8 cellular contexts compared by ENCODE assay signal in the genomic region with DNA sequence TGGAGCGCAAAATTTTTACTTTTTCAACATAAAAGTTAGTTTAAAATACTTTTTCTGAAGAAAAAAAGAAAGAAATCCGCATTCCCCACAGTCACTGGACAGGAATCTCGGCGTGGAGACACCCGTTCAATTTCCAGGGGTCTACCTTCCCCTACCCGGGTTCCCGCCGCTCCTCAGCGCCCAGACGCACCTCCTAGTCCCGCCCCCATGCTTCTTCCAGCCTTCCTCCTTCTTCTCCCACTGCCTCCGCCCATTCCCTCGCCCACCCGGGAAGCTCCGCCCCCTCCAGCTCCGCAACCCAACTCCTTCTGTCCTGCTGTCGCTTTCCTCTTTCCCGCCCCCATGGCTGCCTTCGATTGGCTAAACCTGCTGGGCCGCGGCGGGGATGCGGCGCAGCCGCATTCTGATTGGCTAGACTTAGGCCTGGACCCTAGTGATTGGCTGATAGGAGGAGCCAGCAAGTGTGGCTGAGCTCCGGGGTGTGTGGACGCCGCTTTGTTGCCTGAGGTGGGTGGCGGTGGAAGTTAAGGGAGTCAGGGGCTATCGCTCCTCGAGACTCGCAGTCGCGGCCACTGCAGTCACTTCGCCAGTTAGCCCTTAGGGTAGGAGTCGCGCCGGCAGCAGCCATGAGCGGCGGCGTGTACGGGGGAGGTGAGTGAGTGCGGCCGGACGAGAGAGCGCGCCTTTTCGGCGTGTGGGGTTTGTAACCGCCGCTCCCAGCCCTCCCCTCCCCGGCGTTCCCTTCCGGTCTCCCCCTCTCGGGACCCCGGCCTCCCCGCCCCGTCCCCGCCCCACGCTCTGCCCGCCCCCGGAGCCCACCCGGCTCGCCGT. TPM values are rescaled to one million over a fixed set of nuclear protein-coding genes. Genes with fewer than 3 reads are reported as not detected.
DNase-seq lines count a peak whose midpoint lies in the region; ATAC-seq, FAIRE-seq and TF ChIP-seq lines count a peak whose summit lies in the region.

Gene ACTL6A, plus strand, starts transcription at position 460 of the 831 bp plus-strand sequence. Its CDS starts 167 bp downstream, at position 627.

- ATAC-seq in GM18499 (IDR thresholded peaks at IDR 0.05; ENCODE audit: insufficient read depth, unreplicated experiment) (peak; percentile 90), HG02943 (IDR thresholded peaks at IDR 0.05; ENCODE audit: low read depth, unreplicated experiment) (peak; percentile 95), psoas muscle (peak; percentile 98 to 99 (median 99))

- peak; percentile 97 for DNase-seq in NCI-H187 treated with DMSO at 0.1 percent for 48 hours (lab: John Stamatoyannopoulos, UW)
- DNase-seq in anterior cingulate cortex (lab: John Stamatoyannopoulos, UW), result peak; percentile 95 to 100 (median 99)
- peak; percentile 100 for DNase-seq in right atrium auricular region (ENCODE audit: low spot score)
- peak; percentile 100 for DNase-seq in psoas muscle
- peak; percentile 99 for DNase-seq in urothelium cell line (ENCODE audit: low spot score)

- H3K9me3 ChIP-seq in right atrium auricular region, result no peaks in the 10 kb centered on the region
- H3K9me3 ChIP-seq in psoas muscle, result no peaks in the 10 kb centered on the region

- intact Hi-C loops in T-helper 2 cell treated with Interferon-gamma antibody and Interleukin-4, amounts not matched to agents 100 ng/mL and 5 ng/mL, for 36 hours (cut with micrococcal nuclease), result loop anchor here (1.0 to 5.0 kb wide), 11 partner anchors 42 to 1350 kb away; partner anchors contain the start of genes FXR1, MFN1, MRPL47 and NDUFB5
- intact Hi-C loops in psoas muscle (cut with DNase I), result loop anchor here in 1 of 2 donors (5.0 to 10.0 kb wide), 3 partner anchors 115 to 548 kb away; partner anchors contain the start of gene ZNF639

- WGBS in psoas muscle, 3 donors, result 1% methylated on average over 42 to 65 of the region's 65 CpGs

- peak; percentile 87 for FAIRE-seq in urothelium cell line (lab: Jason Lieb, UNC)

- H3K36me3 ChIP-seq in right atrium auricular region (no peaks in the 10 kb centered on the region), psoas muscle (ENCODE audit: insufficient read depth in 1 of 2, low read depth in 1 of 2) (no peaks in the 10 kb centered on the region)

- peak within 1 kb of the TSS; percentile 80 to 89 for H3K4me3 ChIP-seq in right atrium auricular region
- H3K4me3 ChIP-seq in psoas muscle, result peak within 1 kb of the TSS; percentile 97

- H3K4me1 ChIP-seq in right atrium auricular region, result peaks cover 0 to 16% of the 10 kb centered on the region in 2 donors
- H3K4me1 ChIP-seq in psoas muscle, result peaks cover 11% of the 10 kb centered on the region

- peak within 1 kb of the TSS; percentile 72 to 83 for H3K27ac ChIP-seq in right atrium auricular region
- peak within 1 kb of the TSS; percentile 88 for H3K27ac ChIP-seq in psoas muscle

- H3K27me3 ChIP-seq in right atrium auricular region, result no peaks in the 10 kb centered on the region
- no peaks in the 10 kb centered on the region for H3K27me3 ChIP-seq in psoas muscle (ENCODE audit: insufficient read depth in 3 of 3, low read length in 2 of 3)

- TF ChIP-seq CTCF in right atrium auricular region (IDR thresholded peaks at IDR 0.05) (no peak), psoas muscle (IDR thresholded peaks at IDR 0.05) (no peak)

RNA-seq across cellular contexts. Expression of gene ACTL6A, which starts in this region (rescaled TPM):
- 101 and 106 TPM in 2 replicates for total RNA-seq in T-helper 2 cell treated with Interferon-gamma antibody and Interleukin-4, amounts not matched to agents 100 ng/mL and 5 ng/mL, for 36 hours
- total RNA-seq in right atrium auricular region (10 to 100 TPM; 15.9 to 32.9 TPM), psoas muscle (10 to 100 TPM; 10.2 to 12.6 (median 11.0) TPM)
- polyA plus RNA-seq in psoas muscle, result 10 to 100 TPM; 13.5 to 22.5 (median 14.9) TPM

Comparison
In these comparisons a context has a peak if more than half of its experiments do, and no peak if none do; other contexts are left out.
1. Peak in every context shown above with its lines: DNase-seq, ATAC-seq, H3K4me3 ChIP-seq and H3K27ac ChIP-seq.